In the genomic region with DNA sequence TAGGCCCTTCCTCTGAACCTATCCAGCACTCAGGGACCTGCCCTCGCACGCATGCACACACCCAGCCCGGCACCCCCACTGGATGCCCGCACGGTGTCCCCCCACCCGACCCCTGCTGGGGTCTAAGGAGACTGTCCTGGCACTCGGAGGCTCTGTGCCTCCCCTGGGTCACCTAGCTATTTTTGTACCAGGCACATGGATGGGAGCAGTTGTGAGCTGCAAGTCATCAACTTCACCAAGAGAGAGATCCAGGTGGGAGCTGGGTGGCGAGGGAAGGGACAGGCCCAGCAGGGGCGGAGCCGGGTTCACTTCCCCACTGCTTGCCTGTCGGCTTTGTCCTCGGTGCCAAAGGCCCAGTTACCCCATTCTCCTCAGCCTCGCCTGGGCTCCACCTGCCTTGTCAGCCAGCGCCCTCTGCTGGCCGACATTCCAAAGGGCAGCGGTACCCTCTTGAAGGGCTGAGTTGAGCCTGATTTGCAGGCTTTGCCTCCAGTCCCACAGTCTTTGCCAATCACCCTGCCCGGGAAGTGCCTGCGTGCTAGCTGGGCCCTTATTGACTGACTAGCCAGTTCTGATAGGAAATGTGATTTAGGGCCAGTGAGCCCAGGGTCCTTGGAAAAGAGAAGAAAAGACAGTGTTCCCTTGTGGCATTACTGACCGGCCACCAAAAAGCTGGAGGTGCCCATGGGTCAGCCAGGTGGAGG, we compare ENCODE assay signal across 8 cellular contexts. TPM values are rescaled to one million over a fixed set of nuclear protein-coding genes. Genes with fewer than 3 reads are reported as not detected.
DNase-seq lines count a peak whose midpoint lies in the region; ATAC-seq and TF ChIP-seq lines count a peak whose summit lies in the region.

No MANE protein-coding gene starts in this region.

- TF ChIP-seq CTCF in C4-2B (conservative IDR thresholded peaks at IDR 0.05): peak; percentile 94

- DNase-seq in NCI-H510A (lab: John Stamatoyannopoulos, UW) (peak; percentile 85), cerebellar nuclear complex (lab: John Stamatoyannopoulos, UW) (peak; percentile 12 to 33), left lobe of liver (ENCODE audit: low spot score) (peak; percentile 90)
- DNase-seq in activated CD4-positive, alpha-beta T cell treated with anti-CD3 and anti-CD28 coated beads for 1 hour: peak; percentile 79
- peak; percentile 89 for DNase-seq in stimulated activated CD4-positive, alpha-beta T cell treated with anti-CD3 and anti-CD28 coated beads, Interleukin-4, amount 100 ng/mL, for 24 hours

- H3K27ac ChIP-seq in C4-2B: no peak overlapping the region

- peak; percentile 82 for ATAC-seq in GM19351 (IDR thresholded peaks at IDR 0.05; ENCODE audit: unreplicated experiment)
- ATAC-seq in HG03439 (IDR thresholded peaks at IDR 0.05; ENCODE audit: unreplicated experiment): peak; percentile 70
- ATAC-seq in left lobe of liver: peak; percentile 97

RNA-seq across cellular contexts. Expression of a gene that starts 5.8 kb away (rescaled TPM):
- not detected for total RNA-seq in left lobe of liver

RNA-seq across cellular contexts. Expression of a gene that starts 37.8 kb away (rescaled TPM):
- 0.08 TPM for total RNA-seq in left lobe of liver

RNA-seq across cellular contexts. Expression of a gene that starts 57.7 kb away (rescaled TPM):
- not detected for total RNA-seq in left lobe of liver

Comparison
In these comparisons a context has a peak if more than half of its experiments do, and no peak if none do; other contexts are left out.
1. DNase-seq: peak in every context shown above with its lines; median percentile 90 in left lobe of liver; 89 in stimulated activated CD4-positive, alpha-beta T cell treated with anti-CD3 and anti-CD28 coated beads, Interleukin-4, amount 100 ng/mL, for 24 hours; 85 in NCI-H510A; 79 in activated CD4-positive, alpha-beta T cell treated with anti-CD3 and anti-CD28 coated beads for 1 hour; 22 in cerebellar nuclear complex.